ENCODE assay signal across 27 cellular contexts in genomic region chr13:46544811-46545210, GRCh38. TPM values are rescaled to one million over a fixed set of nuclear protein-coding genes. Genes with fewer than 3 reads are reported as not detected.
A peak's percentile ranks its signal among the peaks of the same experiment; 100 is the strongest.
DNase-seq lines count a peak whose midpoint lies in the region; ATAC-seq, FAIRE-seq and TF ChIP-seq lines count a peak whose summit lies in the region.
"Had no signal": no experiment of that assay in that cellular context is flagged by ENCODE, and none has a peak within 500 bp of the region (broad histone marks: within the 10 kb centered on the region; RNA-seq: fewer than 3 reads in every experiment).

No MANE protein-coding gene starts in this region.

- TF ChIP-seq CTCF in kidney (IDR thresholded peaks at IDR 0.05; ENCODE audit: borderline replicate concordance, extremely low read depth, insufficient read depth) (no peak), coronary artery (IDR thresholded peaks at IDR 0.05) (no peak)

- no peaks in the 10 kb centered on the region for H3K36me3 ChIP-seq in kidney (ENCODE audit: control insufficient read depth in 1 of 2, insufficient read depth in 2 of 2, low read length in 2 of 2)
- H3K36me3 ChIP-seq: BE2C, HAP-1, SJSA1 had no signal

- H3K4me3 ChIP-seq in kidney (ENCODE audit: low read length in 2 of 2) = no peak overlapping the region
- H3K4me3 ChIP-seq in coronary artery = no peak overlapping the region
- H3K4me3 ChIP-seq: HAP-1, PC-9, SJSA1 had no signal

- intact Hi-C loops in kidney (cut with DNase I) = no loop called here
- intact Hi-C loops in posterior cingulate gyrus (cut with DNase I) = no loop called here

- no peaks in the 10 kb centered on the region for H3K9me3 ChIP-seq in kidney (ENCODE audit: control insufficient read depth in 1 of 2, low read length in 2 of 2)
- H3K9me3 ChIP-seq: BE2C, HAP-1, SJSA1 had no signal

- DNase-seq in NCI-H69 (lab: John Stamatoyannopoulos, UW) = peak; percentile 12
- no peak for DNase-seq in anterior cingulate cortex (lab: John Stamatoyannopoulos, UW)
- no peak for DNase-seq in kidney
- no peak for DNase-seq in posterior cingulate gyrus
- DNase-seq in coronary artery (ENCODE audit: low spot score) = no peak
- DNase-seq: ACHN; BE2C; CD8-positive, alpha-beta memory T cell; DMS153; GOT3; HFFc6; MM.1S; NCI-H2081; NCI-H2171 treated with DMSO at 0.1 percent for 48 hours; NCI-H345; NCI-H510A treated with DMSO at 0.1 percent for 48 hours; NCI-H82; NK-92 treated with Interleukin-12 subunit alpha and Interleukin-12 subunit beta, amount 100 ng/mL, for 24 hours; PC-9; Right ventricle myocardium superior; RPMI8226 had no signal

- H3K27ac ChIP-seq in kidney (ENCODE audit: low read depth in 2 of 2, low read length in 2 of 2) (no peak overlapping the region), coronary artery (no peak overlapping the region)
- H3K27ac ChIP-seq: HL-60, KMS-11, PC-9, SJSA1 had no signal

- H3K4me1 ChIP-seq in kidney (ENCODE audit: control insufficient read depth in 1 of 2, insufficient read depth in 1 of 2, low read depth in 1 of 2, low read length in 2 of 2) = peaks cover 0 to 6% of the 10 kb centered on the region in 2 donors

- FAIRE-seq in kidney (lab: Jason Lieb, UNC) = no peak

- ATAC-seq in GM18868 (IDR thresholded peaks at IDR 0.05; ENCODE audit: unreplicated experiment) (peak; percentile 17), GM21381 (IDR thresholded peaks at IDR 0.05; ENCODE audit: unreplicated experiment) (peak; percentile 15)

- H3K9ac ChIP-seq in kidney (ENCODE audit: low read length in 2 of 2) = no peak overlapping the region
- H3K9ac ChIP-seq: KMS-11 had no signal

RNA-seq across cellular contexts. Expression of gene LRCH1, which starts 8.2 kb away (rescaled TPM):
- 39.0 TPM for total RNA-seq in kidney
- 10.2 TPM for polyA plus RNA-seq in kidney (ENCODE audit: insufficient read depth, low read depth, low replicate concordance)
